Comparison of ENCODE assay signal across 27 cellular contexts in genomic region chr1:180265871-180266270, GRCh38. TPM values are rescaled to one million over a fixed set of nuclear protein-coding genes. Genes with fewer than 3 reads are reported as not detected.
"Had no signal": no experiment of that assay in that cellular context is flagged by ENCODE, and none has a peak within 500 bp of the region (broad histone marks: within the 10 kb centered on the region; RNA-seq: fewer than 3 reads in every experiment).

No MANE protein-coding gene starts in this region.

- H3K9me3 ChIP-seq: adrenal gland, breast epithelium, Peyer's patch, SJSA1 had no signal

- H3K36me3 ChIP-seq: adrenal gland, breast epithelium, Peyer's patch had no signal

- H3K27ac Mint-ChIP-seq: activated B cell treated with CpG ODN at 0.5 μM for 24 hours; activated CD4-positive, alpha-beta T cell treated with anti-CD3 and anti-CD28 coated beads, Interleukin-2, amount 10 ng/mL, durations not matched to agents 24 days and 14 days; activated naive CD4-positive, alpha-beta T cell treated with anti-CD3 and anti-CD28 coated beads for 36 hours; activated naive CD8-positive, alpha-beta T cell treated with anti-CD3 and anti-CD28 coated beads, Interleukin-2, amount 10 ng/mL, durations not matched to agents 7 days and 5 days; activated T-helper 17 cell treated with anti-CD3 and anti-CD28 coated beads, Interleukin-2, amount 50 U/mL, for 72 hours had no signal

- H3K27ac ChIP-seq: adrenal gland, breast epithelium, Peyer's patch, RWPE1, SJSA1 had no signal

- H3K4me1 Mint-ChIP-seq: activated B cell treated with CpG ODN at 0.5 μM for 24 hours; activated CD4-positive, alpha-beta T cell treated with anti-CD3 and anti-CD28 coated beads, Interleukin-2, amount 10 ng/mL, durations not matched to agents 24 days and 14 days; activated naive CD8-positive, alpha-beta T cell treated with anti-CD3 and anti-CD28 coated beads, Interleukin-2, amount 10 ng/mL, durations not matched to agents 7 days and 5 days; activated T-helper 17 cell treated with anti-CD3 and anti-CD28 coated beads, Interleukin-2, amount 50 U/mL, for 72 hours had no signal

- H3K27me3 Mint-ChIP-seq: activated B cell treated with CpG ODN at 0.5 μM for 24 hours; activated naive CD8-positive, alpha-beta T cell treated with anti-CD3 and anti-CD28 coated beads, Interleukin-2, amount 10 ng/mL, durations not matched to agents 7 days and 5 days; activated T-helper 17 cell treated with anti-CD3 and anti-CD28 coated beads, Interleukin-2, amount 50 U/mL, for 72 hours had no signal

- ATAC-seq: activated T-helper 17 cell treated with anti-CD3 and anti-CD28 coated beads, Interleukin-2, amount 50 U/mL, for 72 hours; SK-N-SH treated with all-trans-retinoic acid at 6 μM for 48 hours had no signal

- H3K4me3 Mint-ChIP-seq: activated B cell treated with CpG ODN at 0.5 μM for 24 hours; activated CD4-positive, alpha-beta T cell treated with anti-CD3 and anti-CD28 coated beads, Interleukin-2, amount 10 ng/mL, durations not matched to agents 24 days and 14 days; activated naive CD4-positive, alpha-beta T cell treated with anti-CD3 and anti-CD28 coated beads for 36 hours; activated naive CD8-positive, alpha-beta T cell treated with anti-CD3 and anti-CD28 coated beads, Interleukin-2, amount 10 ng/mL, durations not matched to agents 7 days and 5 days; activated T-helper 17 cell treated with anti-CD3 and anti-CD28 coated beads, Interleukin-2, amount 50 U/mL, for 72 hours had no signal

- DNase-seq: activated B cell treated with CpG ODN at 0.5 μM for 24 hours; activated CD4-positive, alpha-beta T cell treated with anti-CD3 and anti-CD28 coated beads for 1 hour; activated CD4-positive, alpha-beta T cell treated with anti-CD3 and anti-CD28 coated beads, Interleukin-2, amount 10 ng/mL, durations not matched to agents 24 days and 14 days; activated CD4-positive, alpha-beta T cell treated with anti-CD3 and anti-CD28 coated beads, Interleukin-2, amount 50 U/mL, for 48 hours; activated gamma-delta T cell; activated naive CD4-positive, alpha-beta T cell treated with anti-CD3 and anti-CD28 coated beads for 36 hours; activated naive CD8-positive, alpha-beta T cell treated with anti-CD3 and anti-CD28 coated beads, Interleukin-2, amount 10 ng/mL, durations not matched to agents 7 days and 5 days; activated T-cell treated with anti-CD3 and anti-CD28 coated beads for 4 hours; central memory CD4-positive, alpha-beta T cell; Kasumi-1; NCI-H1105 treated with DMSO at 0.1 percent for 48 hours; NCI-H1436 treated with DMSO at 0.1 percent for 48 hours; NCI-H187; NCI-H2081; NCI-H446; NCI-H524; Right ventricle myocardium superior; SW 1271 had no signal

- H3K9me3 Mint-ChIP-seq: activated B cell treated with CpG ODN at 0.5 μM for 24 hours; activated CD4-positive, alpha-beta T cell treated with anti-CD3 and anti-CD28 coated beads, Interleukin-2, amount 10 ng/mL, durations not matched to agents 24 days and 14 days; activated naive CD4-positive, alpha-beta T cell treated with anti-CD3 and anti-CD28 coated beads for 36 hours; activated naive CD8-positive, alpha-beta T cell treated with anti-CD3 and anti-CD28 coated beads, Interleukin-2, amount 10 ng/mL, durations not matched to agents 7 days and 5 days; activated T-helper 17 cell treated with anti-CD3 and anti-CD28 coated beads, Interleukin-2, amount 50 U/mL, for 72 hours had no signal

- H3K27me3 ChIP-seq: adrenal gland, breast epithelium, Peyer's patch, SJSA1 had no signal

- H3K4me3 ChIP-seq: adrenal gland, breast epithelium, Peyer's patch, SJSA1 had no signal

- H3K4me1 ChIP-seq: adrenal gland, breast epithelium had no signal

RNA-seq across cellular contexts. Expression of gene LHX4, which starts 35.8 kb away (rescaled TPM):
- total RNA-seq: activated B cell treated with CpG ODN at 0.5 μM for 24 hours; activated CD4-positive, alpha-beta T cell treated with anti-CD3 and anti-CD28 coated beads, Interleukin-2, amount 10 ng/mL, durations not matched to agents 24 days and 14 days; activated naive CD4-positive, alpha-beta T cell treated with anti-CD3 and anti-CD28 coated beads for 36 hours; activated naive CD8-positive, alpha-beta T cell treated with anti-CD3 and anti-CD28 coated beads, Interleukin-2, amount 10 ng/mL, durations not matched to agents 7 days and 5 days; adrenal gland; aorta; breast epithelium; Right ventricle myocardium superior; T-helper 1 cell treated with Interleukin-12 subunit alpha and Interleukin-12 subunit beta and Interleukin-4 antibody, amounts not matched to agents 30 ng/mL and 1 ng/mL, for 36 hours had no signal
- polyA plus RNA-seq: adrenal gland had no signal
